20 cellular contexts compared by ENCODE assay signal in genomic region chr17:28038802-28039600, GRCh38. TPM values are rescaled to one million over a fixed set of nuclear protein-coding genes. Genes with fewer than 3 reads are reported as not detected.
A peak's percentile ranks its signal among the peaks of the same experiment; 100 is the strongest.
DNase-seq lines count a peak whose midpoint lies in the region; ATAC-seq and TF ChIP-seq lines count a peak whose summit lies in the region.
"Had no signal": no experiment of that assay in that cellular context is flagged by ENCODE, and none has a peak within 500 bp of the region (broad histone marks: within the 10 kb centered on the region; RNA-seq: fewer than 3 reads in every experiment).

No MANE protein-coding gene starts in this region.

- H3K4me3 ChIP-seq in cardiac muscle cell: no peak overlapping the region
- H3K4me3 ChIP-seq in left ventricle myocardium inferior: no peak overlapping the region
- H3K4me3 ChIP-seq in RWPE2 (ENCODE audit: severe bottlenecking): no peak overlapping the region
- peak overlapping the region; percentile 37 for H3K4me3 ChIP-seq in skeletal muscle satellite cell (ENCODE audit: low read length)
- H3K4me3 ChIP-seq: HAP-1, MG63, PC-9 had no signal

- H3K4me2 ChIP-seq in skeletal muscle satellite cell (ENCODE audit: low read length): peak overlapping the region; percentile 42
- H3K4me2 ChIP-seq: PC-9 had no signal

- ATAC-seq in RWPE2 (ENCODE audit: low read depth) (no peak), GM19455 (IDR thresholded peaks at IDR 0.05; ENCODE audit: unreplicated experiment) (no peak)
- ATAC-seq: activated CD8-positive, alpha-beta T cell treated with anti-CD3 and anti-CD28 coated beads for 36 hours had no signal

- no peak for TF ChIP-seq POLR2A in erythroblast (IDR thresholded peaks at IDR 0.05; ENCODE audit: low read length)

- H3K9me3 ChIP-seq in cardiac muscle cell (ENCODE audit: low read depth) (no peaks in the 10 kb centered on the region), left ventricle myocardium inferior (replicated peaks) (no peaks in the 10 kb centered on the region), RWPE2 (ENCODE audit: severe bottlenecking) (no peaks in the 10 kb centered on the region), skeletal muscle satellite cell (replicated peaks; ENCODE audit: low read length) (no peaks in the 10 kb centered on the region)
- H3K9me3 ChIP-seq: HAP-1, neutrophil had no signal

- TF ChIP-seq CTCF in cardiac muscle cell (IDR thresholded peaks at IDR 0.05; ENCODE audit: low read depth, low read length): no peak
- no peak for TF ChIP-seq CTCF in left ventricle myocardium inferior (IDR thresholded peaks at IDR 0.05; ENCODE audit: borderline replicate concordance)
- TF ChIP-seq CTCF in RWPE2 (IDR thresholded peaks at IDR 0.05; ENCODE audit: poor library complexity, severe bottlenecking): no peak

- peak; percentile 19 to 29 for DNase-seq in cardiac muscle cell (ENCODE audit: low read depth in 1 of 2, low spot score in 1 of 2)
- DNase-seq in left ventricle myocardium inferior: no peak
- DNase-seq in RWPE2 (ENCODE audit: low spot score): no peak
- DNase-seq in erythroblast (lab: John Stamatoyannopoulos, UW): peak; percentile 27 to 37
- DNase-seq in DMS153 (lab: John Stamatoyannopoulos, UW): no peak
- no peak for DNase-seq in HT-29 (ENCODE audit: low spot score)
- DNase-seq: activated CD8-positive, alpha-beta T cell treated with anti-CD3 and anti-CD28 coated beads for 36 hours; amniotic stem cell; Calu3; islet precursor cell; mesendoderm; MG63; NCI-H2029 treated with DMSO at 0.1 percent for 48 hours; NCI-H526; PC-9; stimulated activated CD4-positive, alpha-beta T cell treated with anti-CD3 and anti-CD28 coated beads, Interleukin-2, amount 100 ng/mL, for 24 hours had no signal

- no peaks in the 10 kb centered on the region for H3K27me3 ChIP-seq in cardiac muscle cell
- no peaks in the 10 kb centered on the region for H3K27me3 ChIP-seq in left ventricle myocardium inferior (ENCODE audit: low read depth)
- H3K27me3 ChIP-seq in RWPE2 (ENCODE audit: insufficient read depth, poor library complexity, severe bottlenecking): no peaks in the 10 kb centered on the region
- H3K27me3 ChIP-seq in skeletal muscle satellite cell (ENCODE audit: control insufficient read depth, insufficient read depth, low read length): no peaks in the 10 kb centered on the region
- H3K27me3 ChIP-seq: MG63 had no signal

- H3K36me3 ChIP-seq in cardiac muscle cell: no peaks in the 10 kb centered on the region
- H3K36me3 ChIP-seq in left ventricle myocardium inferior: no peaks in the 10 kb centered on the region
- H3K36me3 ChIP-seq in RWPE2 (ENCODE audit: low read depth): peaks cover 12% of the 10 kb centered on the region
- H3K36me3 ChIP-seq in skeletal muscle satellite cell (ENCODE audit: insufficient read depth, low read length): peaks cover 5% of the 10 kb centered on the region
- H3K36me3 ChIP-seq: HAP-1, neutrophil had no signal

- intact Hi-C loops in left ventricle myocardium inferior (cut with micrococcal nuclease): no loop called here

- H3K9ac ChIP-seq in skeletal muscle satellite cell (ENCODE audit: low read depth, low read length): no peak overlapping the region

- peak overlapping the region; percentile 62 for H3K27ac ChIP-seq in cardiac muscle cell
- H3K27ac ChIP-seq in left ventricle myocardium inferior (replicated peaks): no peak overlapping the region
- H3K27ac ChIP-seq in RWPE2 (ENCODE audit: poor library complexity, severe bottlenecking): peak overlapping the region; percentile 29
- H3K27ac ChIP-seq: neutrophil, PC-9 had no signal

- peaks cover 21% of the 10 kb centered on the region for H3K4me1 ChIP-seq in cardiac muscle cell (ENCODE audit: low read depth)
- H3K4me1 ChIP-seq in left ventricle myocardium inferior: peaks cover 28% of the 10 kb centered on the region
- peaks cover 38% of the 10 kb centered on the region for H3K4me1 ChIP-seq in RWPE2 (ENCODE audit: insufficient read depth, poor library complexity, severe bottlenecking)
- peaks cover 36% of the 10 kb centered on the region for H3K4me1 ChIP-seq in skeletal muscle satellite cell (ENCODE audit: control insufficient read depth, insufficient read depth, low read length)

RNA-seq across cellular contexts. Expression of gene NLK, which starts 3.5 kb away (rescaled TPM):
- 22.1 and 33.1 TPM in 2 replicates for total RNA-seq in cardiac muscle cell
- polyA plus RNA-seq in cardiac muscle cell: 10.9 and 11.0 TPM in 2 replicates
- 26.3 TPM for total RNA-seq in left ventricle myocardium inferior
- 12.4 and 12.5 TPM in 2 replicates for total RNA-seq in skeletal muscle satellite cell (2012; rRNA removed)
- 13.0 and 17.7 TPM in 2 replicates for total RNA-seq in HT-29 (2014; rRNA removed; shearing (Covaris generic))

Comparison
In these comparisons a context has a peak if more than half of its experiments do, and no peak if none do; other contexts are left out.
1. DNase-seq: peak in cardiac muscle cell (2 of 2) and erythroblast (2 of 2); none in left ventricle myocardium inferior (single experiment), RWPE2 (single experiment), DMS153 (single experiment) and HT-29 (single experiment).